In the genomic region with DNA sequence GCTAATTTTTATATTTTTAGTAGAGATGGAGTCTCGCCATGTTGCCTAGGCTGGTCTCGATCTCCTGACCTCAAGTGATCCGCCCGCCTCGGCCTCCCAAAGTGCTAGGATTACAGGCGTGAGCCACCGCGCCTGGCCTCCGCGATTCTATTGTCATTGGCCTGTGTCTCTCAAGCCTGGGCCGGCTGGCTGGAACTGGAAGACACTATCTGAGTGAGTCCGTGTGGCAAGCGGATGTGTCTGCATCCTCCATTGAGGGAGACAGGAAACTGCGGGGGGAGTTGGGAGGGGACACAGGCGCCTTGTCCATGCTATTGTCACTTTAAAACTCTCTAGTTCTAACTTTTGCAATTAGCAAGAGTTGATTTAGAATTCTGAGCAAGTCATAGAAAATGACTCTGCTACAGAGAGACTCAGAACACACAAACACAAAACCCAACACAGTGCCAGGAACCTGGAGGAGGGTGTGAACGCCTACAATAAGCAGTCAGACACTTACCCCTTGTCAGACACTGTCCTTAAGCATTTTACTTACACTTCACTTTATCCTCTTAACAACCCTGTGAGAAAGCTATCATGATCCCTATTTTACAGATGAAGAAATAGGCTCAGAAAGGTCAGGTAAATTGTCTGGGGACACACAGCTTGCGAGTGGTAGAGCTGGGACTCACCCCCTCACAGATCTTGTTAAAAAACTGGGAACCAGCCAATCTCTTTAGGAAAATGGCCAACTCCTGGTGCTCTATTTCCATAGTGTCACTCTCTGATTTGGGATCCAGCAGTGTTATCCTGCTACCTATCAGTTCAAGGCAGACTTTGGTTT, we compare ENCODE assay signal across 10 cellular contexts. TPM values are rescaled to one million over a fixed set of nuclear protein-coding genes. Genes with fewer than 3 reads are reported as not detected.
A peak's percentile ranks its signal among the peaks of the same experiment; 100 is the strongest.
DNase-seq lines count a peak whose midpoint lies in the region; ATAC-seq and TF ChIP-seq lines count a peak whose summit lies in the region.
"Had no signal": no experiment of that assay in that cellular context is flagged by ENCODE, and none has a peak within 500 bp of the region (broad histone marks: within the 10 kb centered on the region; RNA-seq: fewer than 3 reads in every experiment).

No MANE protein-coding gene starts in this region.

- 74 to 75% methylated on average over 2 to 16 of the region's 17 CpGs for WGBS in esophagus squamous epithelium, 2 donors

- no peak overlapping the region for H3K27ac ChIP-seq in CD8-positive, alpha-beta T cell (ENCODE audit: low read depth, low read length)
- H3K27ac ChIP-seq in skeletal muscle tissue (ENCODE audit: low read depth, low read length) (peak overlapping the region; percentile 26), esophagus squamous epithelium (peak overlapping the region in 2 of 4 donors; percentile 32 to 36)

- peak overlapping the region; percentile 93 for H3K27ac Mint-ChIP-seq in CD8-positive, alpha-beta T cell
- H3K27ac Mint-ChIP-seq in activated CD8-positive, alpha-beta T cell treated with anti-CD3 and anti-CD28 coated beads for 36 hours = peak overlapping the region; percentile 72

- peak overlapping the region in 1 of 3 donors; percentile 9 for H3K9ac ChIP-seq in skeletal muscle tissue (ENCODE audit: low read depth in 1 of 3, low read length in 3 of 3)

- peak in 5 of 7 experiments; percentile 19 to 66 (median 28) for DNase-seq in CD8-positive, alpha-beta T cell
- peak; percentile 52 for DNase-seq in activated CD8-positive, alpha-beta T cell treated with anti-CD3 and anti-CD28 coated beads for 36 hours
- DNase-seq in cardiac septum (ENCODE audit: low spot score) (peak; percentile 92), OCI-M2 (lab: John Stamatoyannopoulos, UW; ENCODE audit: unreplicated experiment) (no peak), DMS114 treated with DMSO at 0.1 percent for 48 hours (lab: John Stamatoyannopoulos, UW; ENCODE audit: unreplicated experiment) (no peak), esophagus squamous epithelium (lab: John Stamatoyannopoulos, UW) (no peak)
- DNase-seq: DND-41, NCI-H446 treated with DMSO at 0.1 percent for 48 hours had no signal

- H3K27me3 ChIP-seq in CD8-positive, alpha-beta T cell (ENCODE audit: insufficient read depth, low read length) = no peaks in the 10 kb centered on the region
- no peaks in the 10 kb centered on the region for H3K27me3 ChIP-seq in skeletal muscle tissue (ENCODE audit: control insufficient read depth in 3 of 3, insufficient read depth in 3 of 3, low read length in 3 of 3)
- H3K27me3 ChIP-seq in esophagus squamous epithelium = no peaks in the 10 kb centered on the region

- H3K4me1 ChIP-seq in CD8-positive, alpha-beta T cell (ENCODE audit: insufficient read depth, low read length) = peaks cover 23% of the 10 kb centered on the region
- H3K4me1 ChIP-seq in skeletal muscle tissue (ENCODE audit: control insufficient read depth in 3 of 3, insufficient read depth in 3 of 3, low read length in 3 of 3) (peaks cover 3 to 7% (median 5%) of the 10 kb centered on the region in 3 donors), esophagus squamous epithelium (peaks cover 0 to 20% (median 4%) of the 10 kb centered on the region in 3 donors)

- POLR2A ChIA-PET in CD8-positive, alpha-beta T cell (lab: Charles Lee) = interaction anchor here (1.0 kb wide), 1 partner anchor 9 kb away, joined by 3 read pairs; no protein-coding TSS in a partner anchor
- POLR2A ChIA-PET in activated CD8-positive, alpha-beta T cell treated with anti-CD3 and anti-CD28 coated beads for 36 hours (lab: Charles Lee) = interaction anchor here (1.6 to 2.6 kb wide), 2 partner anchors 34 to 39 kb away, joined by 4 to 11 read pairs; a partner anchor contains a TSS

- TF ChIP-seq CTCF in CD8-positive, alpha-beta T cell (IDR thresholded peaks at IDR 0.05) = no peak
- no peak for TF ChIP-seq CTCF in activated CD8-positive, alpha-beta T cell treated with anti-CD3 and anti-CD28 coated beads for 36 hours (IDR thresholded peaks at IDR 0.05)
- TF ChIP-seq CTCF in esophagus squamous epithelium (IDR thresholded peaks at IDR 0.05) = no peak

- ATAC-seq in CD8-positive, alpha-beta T cell = peak; percentile 39
- peak; percentile 57 for ATAC-seq in activated CD8-positive, alpha-beta T cell treated with anti-CD3 and anti-CD28 coated beads for 36 hours
- no peak for ATAC-seq in GM21526 (IDR thresholded peaks at IDR 0.05; ENCODE audit: low FRiP score, unreplicated experiment)

- CTCF ChIA-PET in CD8-positive, alpha-beta T cell (lab: Charles Lee) = interaction anchor here (0.6 to 7.4 kb wide), 8 partner anchors 9 to 232 kb away, joined by 3 to 56 read pairs (median 6); no protein-coding TSS in a partner anchor
- CTCF ChIA-PET in activated CD8-positive, alpha-beta T cell treated with anti-CD3 and anti-CD28 coated beads for 36 hours (lab: Charles Lee) = interaction anchor here (1.0 to 8.4 kb wide), 4 partner anchors 47 to 222 kb away, joined by 3 to 55 read pairs (median 4); no protein-coding TSS in a partner anchor

- intact Hi-C loops in CD8-positive, alpha-beta T cell (cut with DNase I, micrococcal nuclease) = loop anchor here in 1 of 2 experiments (2.0 kb wide), 1 partner anchor 143 kb away; no protein-coding TSS in a partner anchor
- intact Hi-C loops in activated CD8-positive, alpha-beta T cell treated with anti-CD3 and anti-CD28 coated beads for 36 hours (cut with micrococcal nuclease) = loop anchor here (2.0 kb wide), 1 partner anchor 47 kb away; no protein-coding TSS in a partner anchor
- intact Hi-C loops in cardiac septum (cut with DNase I) = loop anchor here (5.0 kb wide), 1 partner anchor 40 kb away; a partner anchor contains a TSS
- intact Hi-C loops in esophagus squamous epithelium (cut with DNase I) = loop anchor here (10.0 kb wide), 1 partner anchor 93 kb away; no protein-coding TSS in a partner anchor

- TF ChIP-seq POLR2A in esophagus squamous epithelium (IDR thresholded peaks at IDR 0.05) = no peak

- H3K4me1 Mint-ChIP-seq in CD8-positive, alpha-beta T cell (ENCODE audit: low read depth) = peaks cover 27% of the 10 kb centered on the region
- H3K4me1 Mint-ChIP-seq in activated CD8-positive, alpha-beta T cell treated with anti-CD3 and anti-CD28 coated beads for 36 hours (ENCODE audit: low read depth) = peaks cover 39% of the 10 kb centered on the region

- no peaks in the 10 kb centered on the region for H3K9me3 ChIP-seq in CD8-positive, alpha-beta T cell (ENCODE audit: low read length)
- H3K9me3 ChIP-seq in skeletal muscle tissue (ENCODE audit: control insufficient read depth in 3 of 3, low read length in 3 of 3) = no peaks in the 10 kb centered on the region
- no peaks in the 10 kb centered on the region for H3K9me3 ChIP-seq in esophagus squamous epithelium

- H3K4me3 Mint-ChIP-seq in CD8-positive, alpha-beta T cell = no peak overlapping the region
- no peak overlapping the region for H3K4me3 Mint-ChIP-seq in activated CD8-positive, alpha-beta T cell treated with anti-CD3 and anti-CD28 coated beads for 36 hours

- no peaks in the 10 kb centered on the region for H3K9me3 Mint-ChIP-seq in CD8-positive, alpha-beta T cell
- no peaks in the 10 kb centered on the region for H3K9me3 Mint-ChIP-seq in activated CD8-positive, alpha-beta T cell treated with anti-CD3 and anti-CD28 coated beads for 36 hours

- H3K27me3 Mint-ChIP-seq in CD8-positive, alpha-beta T cell (ENCODE audit: low read depth) = no peaks in the 10 kb centered on the region
- no peaks in the 10 kb centered on the region for H3K27me3 Mint-ChIP-seq in activated CD8-positive, alpha-beta T cell treated with anti-CD3 and anti-CD28 coated beads for 36 hours

- H3K36me3 Mint-ChIP-seq in CD8-positive, alpha-beta T cell = peaks cover 80% of the 10 kb centered on the region
- peaks cover 56% of the 10 kb centered on the region for H3K36me3 Mint-ChIP-seq in activated CD8-positive, alpha-beta T cell treated with anti-CD3 and anti-CD28 coated beads for 36 hours (ENCODE audit: low read depth)

- H3K36me3 ChIP-seq in CD8-positive, alpha-beta T cell (ENCODE audit: insufficient read depth, low read length) = peaks cover 27% of the 10 kb centered on the region
- H3K36me3 ChIP-seq in skeletal muscle tissue (ENCODE audit: control insufficient read depth in 3 of 3, insufficient read depth in 3 of 3, low read length in 3 of 3) (peaks cover 51 to 66% (median 56%) of the 10 kb centered on the region in 3 donors), esophagus squamous epithelium (peaks cover 2 to 95% (median 13%) of the 10 kb centered on the region in 3 donors)

- H3K4me3 ChIP-seq in CD8-positive, alpha-beta T cell (ENCODE audit: low read depth, low read length) = no peak overlapping the region
- H3K4me3 ChIP-seq in skeletal muscle tissue (ENCODE audit: low read length in 3 of 3) (no peak overlapping the region), esophagus squamous epithelium (no peak overlapping the region)

RNA-seq across cellular contexts. Expression of a gene that starts 38.7 kb away (rescaled TPM):
- total RNA-seq in CD8-positive, alpha-beta T cell = 10 to 100 TPM; 47.6 to 51.9 TPM
- total RNA-seq in activated CD8-positive, alpha-beta T cell treated with anti-CD3 and anti-CD28 coated beads for 36 hours = 100 to 1,000 TPM; 239 to 246 TPM
- total RNA-seq in cardiac septum = 180 TPM
- total RNA-seq in skeletal muscle tissue = 65.2 TPM
- total RNA-seq in esophagus squamous epithelium = 10 to 100 TPM; 40.1 to 71.5 (median 43.8) TPM

Comparison
In these comparisons a context has a peak if more than half of its experiments do, and no peak if none do; other contexts are left out.
1. DNase-seq: peak in CD8-positive, alpha-beta T cell (5 of 7), activated CD8-positive, alpha-beta T cell treated with anti-CD3 and anti-CD28 coated beads for 36 hours (single experiment) and cardiac septum (single experiment); none in OCI-M2 (single experiment), DMS114 treated with DMSO at 0.1 percent for 48 hours (single experiment) and esophagus squamous epithelium (single experiment).